Comparison of ENCODE assay signal across 9 cellular contexts in genomic region chr6:3208096-3208774, GRCh38. TPM values are rescaled to one million over a fixed set of nuclear protein-coding genes. Genes with fewer than 3 reads are reported as not detected.
DNase-seq lines count a peak whose midpoint lies in the region; ATAC-seq, FAIRE-seq and TF ChIP-seq lines count a peak whose summit lies in the region.
"Had no signal": no experiment of that assay in that cellular context is flagged by ENCODE, and none has a peak within 500 bp of the region (broad histone marks: within the 10 kb centered on the region; RNA-seq: fewer than 3 reads in every experiment).

No MANE protein-coding gene starts in this region.

- no peak overlapping the region for H3K9ac ChIP-seq in H9 (ENCODE audit: extremely low read depth, insufficient read length, low read length)
- peak overlapping the region; percentile 75 for H3K9ac ChIP-seq in astrocyte (ENCODE audit: low read length)

- H2AFZ ChIP-seq in H9 (ENCODE audit: low read length) (no peak overlapping the region), astrocyte (ENCODE audit: low read depth, low read length) (peak overlapping the region; percentile 44)

- H3K27me3 ChIP-seq in H9 (ENCODE audit: insufficient read depth, low read length), result 0 out of 2 replicates have a peak, but pooled peaks cover 2% of the 10 kb centered on the region
- H3K27me3 ChIP-seq in astrocyte (ENCODE audit: insufficient read depth, low read length), result no peaks in the 10 kb centered on the region
- no peaks in the 10 kb centered on the region for H3K27me3 ChIP-seq in H7 (ENCODE audit: control insufficient read depth, insufficient read depth, low read length)

- H2BK12ac ChIP-seq in H9 (ENCODE audit: insufficient read length, low read depth, low read length), result no peak overlapping the region

- TF ChIP-seq CTCF in H9 (conservative IDR thresholded peaks at IDR 0.05) (no peak), astrocyte (IDR thresholded peaks at IDR 0.05; ENCODE audit: insufficient read depth, low read depth, low read length) (no peak)

- no peak overlapping the region for H3T11ph ChIP-seq in H9 (ENCODE audit: low read length)

- no peak overlapping the region for H2BK15ac ChIP-seq in H9 (ENCODE audit: low read depth, low read length)

- H3K27ac ChIP-seq in H9 (ENCODE audit: insufficient read length, low read depth, low read length) (no peak overlapping the region), astrocyte (ENCODE audit: low read depth, low read length) (peak overlapping the region; percentile 80)

- H4K20me1 ChIP-seq in H9 (ENCODE audit: control insufficient read depth, insufficient read depth, insufficient read length) (no peaks in the 10 kb centered on the region), astrocyte (ENCODE audit: insufficient read depth, low read length) (no peaks in the 10 kb centered on the region)

- peaks cover 6% of the 10 kb centered on the region; the same call in 1 of the 2 replicates for H3K4me1 ChIP-seq in H9 (ENCODE audit: insufficient read depth, low read length)
- peaks cover 40% of the 10 kb centered on the region for H3K4me1 ChIP-seq in astrocyte (ENCODE audit: insufficient read depth, low read length)

- no peak overlapping the region for H2BK5ac ChIP-seq in H9 (ENCODE audit: insufficient read length, low read length)

- no peak overlapping the region for H3K23ac ChIP-seq in H9 (ENCODE audit: insufficient read length, low read depth, low read length)

- H3K9me3 ChIP-seq in H9 (ENCODE audit: control insufficient read depth, low read depth, low read length) (no peaks in the 10 kb centered on the region), astrocyte (ENCODE audit: insufficient read depth, low read depth, low read length) (no peaks in the 10 kb centered on the region)

- peak overlapping the region in 2 of 3 experiments; percentile 71 to 90; a peak in 4 of 7 replicates for H3K27ac Mint-ChIP-seq in H9
- H3K27ac Mint-ChIP-seq in astrocyte (ENCODE audit: unreplicated experiment), result peak overlapping the region; percentile 97

- no peaks in the 10 kb centered on the region; a peak in 1 of 5 replicates for H3K9me3 Mint-ChIP-seq in H9
- no peaks in the 10 kb centered on the region for H3K9me3 Mint-ChIP-seq in astrocyte (ENCODE audit: unreplicated experiment)

- no peak overlapping the region for H3K4me2 ChIP-seq in H9 (ENCODE audit: insufficient read depth, insufficient read length, low read length)
- peak overlapping the region; percentile 81 for H3K4me2 ChIP-seq in astrocyte (ENCODE audit: low read length)

- no peak overlapping the region for H2AK5ac ChIP-seq in H9 (ENCODE audit: insufficient read length, low read length)

- no peak overlapping the region for H3K14ac ChIP-seq in H9 (ENCODE audit: insufficient read depth, low read length)

- H3K4me3 ChIP-seq in astrocyte (ENCODE audit: insufficient read depth, low read depth, low read length), result peak overlapping the region; percentile 30
- H3K4me3 ChIP-seq in H7 (ENCODE audit: insufficient read depth, low read depth, low read length), result no peak overlapping the region

- DNase-seq in ACHN (peak; percentile 68), H9 (no peak), astrocyte (ENCODE audit: low read depth) (peak; percentile 96), islet precursor cell (peak; percentile 74), midbrain (lab: John Stamatoyannopoulos, UW) (no peak), H7 (no peak), cerebellar cortex (ENCODE audit: low spot score) (no peak)
- DNase-seq: DND-41 had no signal

- H3K36me3 ChIP-seq in astrocyte (ENCODE audit: insufficient read depth, low read length) (no peaks in the 10 kb centered on the region), H7 (replicated peaks; ENCODE audit: control insufficient read depth, insufficient read depth, low read length) (no peaks in the 10 kb centered on the region)

- no peak for ATAC-seq in GM21619 (IDR thresholded peaks at IDR 0.05; ENCODE audit: unreplicated experiment)

- H3K4me3 Mint-ChIP-seq in H9 (peak overlapping the region; percentile 0 to 5; a peak in 1 of 5 replicates), astrocyte (ENCODE audit: unreplicated experiment) (peak overlapping the region; percentile 72)

- FAIRE-seq in astrocyte (lab: Jason Lieb, UNC), result peak; percentile 66

- H3K79me2 ChIP-seq in H9 (ENCODE audit: insufficient read depth, low read length) (no peaks in the 10 kb centered on the region), astrocyte (ENCODE audit: insufficient read depth, low read length) (no peaks in the 10 kb centered on the region)

- H4K5ac ChIP-seq in H9 (ENCODE audit: insufficient read length, low read depth, low read length), result no peak overlapping the region

- no CpG with 5 or more reads among the region's 14 CpGs for WGBS in H9 (ENCODE audit: extremely low coverage, insufficient read length, low lambda C conversion rate)

- no peak overlapping the region for H3K4ac ChIP-seq in H9 (ENCODE audit: low read depth, low read length)

- H3K79me1 ChIP-seq in H9 (ENCODE audit: insufficient read depth, low read depth, low read length, poor library complexity, severe bottlenecking), result no peaks in the 10 kb centered on the region

- H3K36me3 Mint-ChIP-seq in H9 (ENCODE audit: insufficient read depth in 1 of 3, low read depth in 3 of 3) (no peaks in the 10 kb centered on the region; a peak in 1 of 7 replicates), astrocyte (ENCODE audit: low read depth, unreplicated experiment) (peaks cover 3% of the 10 kb centered on the region)

- no peak overlapping the region for H3K56ac ChIP-seq in H9 (ENCODE audit: insufficient read length, low read depth, low read length)

- no peak overlapping the region for H3K18ac ChIP-seq in H9 (ENCODE audit: insufficient read length, low read depth, low read length)

- H2BK20ac ChIP-seq in H9 (ENCODE audit: low read depth, low read length, poor library complexity, severe bottlenecking), result no peak overlapping the region

- H3K4me1 Mint-ChIP-seq in H9 (peaks cover 26 to 30% of the 10 kb centered on the region in 2 experiments), astrocyte (ENCODE audit: low read depth, unreplicated experiment) (peaks cover 37% of the 10 kb centered on the region)

- H3K27me3 Mint-ChIP-seq in H9 (ENCODE audit: low read depth) (peaks cover 2% of the 10 kb centered on the region; the same call in 1 of the 2 replicates), astrocyte (ENCODE audit: low read depth, unreplicated experiment) (no peaks in the 10 kb centered on the region)

- in situ Hi-C loops in ACHN (cut with HindIII; ENCODE audit: low pct_ligation_motif_present, low pct_unique_long_range_greater_than_20kb, low sequenced_read_pairs), result no loop called here

- no peak overlapping the region for H4K8ac ChIP-seq in H9 (replicated peaks; ENCODE audit: insufficient read length, low read depth, low read length)

- no peaks in the 10 kb centered on the region for H3K23me2 ChIP-seq in H9 (ENCODE audit: insufficient read length, low read depth, low read length, poor library complexity, severe bottlenecking)

- H4K91ac ChIP-seq in H9 (ENCODE audit: insufficient read length, low read depth, low read length), result no peak overlapping the region

- no peak overlapping the region for H2BK120ac ChIP-seq in H9 (ENCODE audit: low read depth, low read length, poor library complexity, severe bottlenecking)

RNA-seq across cellular contexts. Expression of gene TUBB2B, which starts 19.2 kb away (rescaled TPM):
- 317 and 320 TPM in 2 replicates for total RNA-seq in H9 (2021)
- total RNA-seq in astrocyte, result 124 and 144 TPM in 2 replicates
- 1,817 and 1,848 TPM in 2 replicates for total RNA-seq in H7 (2014; rRNA removed; shearing (Covaris generic))

RNA-seq across cellular contexts. Expression of gene PSMG4, which starts 50.5 kb away (rescaled TPM):
- total RNA-seq in H9 (2021) (27.3 and 29.3 TPM in 2 replicates), astrocyte (22.2 and 23.4 TPM in 2 replicates)
- 20.9 and 37.9 TPM in 2 replicates for total RNA-seq in H7 (2014; rRNA removed; shearing (Covaris generic))

RNA-seq across cellular contexts. Expression of gene TUBB2A, which starts 50.9 kb away (rescaled TPM):
- total RNA-seq in H9 (2021) (258 and 268 TPM in 2 replicates), astrocyte (390 and 401 TPM in 2 replicates)
- total RNA-seq in H7 (2014; rRNA removed; shearing (Covaris generic)), result 789 and 839 TPM in 2 replicates

Comparison
In these comparisons a context has a peak if more than half of its experiments do, and no peak if none do; other contexts are left out.
1. DNase-seq: peak in ACHN (single experiment), astrocyte (single experiment) and islet precursor cell (single experiment); none in H9 (single experiment), midbrain (single experiment), H7 (single experiment) and cerebellar cortex (single experiment).